ENCODE assay signal across 10 cellular contexts in the genomic region with DNA sequence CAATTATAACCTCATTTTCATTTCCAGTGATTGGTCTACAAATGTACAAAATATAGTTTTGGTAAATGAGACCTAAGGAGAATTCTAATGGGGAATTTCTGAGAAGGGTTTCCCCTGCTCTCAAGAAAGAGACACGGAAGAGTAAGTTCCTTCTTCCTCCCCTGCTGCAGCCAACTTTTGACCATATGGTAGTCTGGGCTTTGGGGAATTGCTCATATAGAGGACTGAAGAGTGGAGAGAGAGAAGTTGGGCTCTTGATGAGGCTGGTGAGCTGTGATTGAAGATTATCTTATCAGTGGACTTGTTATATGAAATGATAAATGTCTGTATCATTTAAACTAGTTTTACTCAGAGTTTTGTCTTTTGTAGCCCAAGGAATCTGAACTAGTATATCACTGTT. TPM values are rescaled to one million over a fixed set of nuclear protein-coding genes. Genes with fewer than 3 reads are reported as not detected.
A peak's percentile ranks its signal among the peaks of the same experiment; 100 is the strongest.
DNase-seq lines count a peak whose midpoint lies in the region; ATAC-seq and TF ChIP-seq lines count a peak whose summit lies in the region.
"Had no signal": no experiment of that assay in that cellular context is flagged by ENCODE, and none has a peak within 500 bp of the region (broad histone marks: within the 10 kb centered on the region; RNA-seq: fewer than 3 reads in every experiment).

No MANE protein-coding gene starts in this region.

- peaks cover 29% of the 10 kb centered on the region for H3K36me3 Mint-ChIP-seq in activated naive CD8-positive, alpha-beta T cell treated with anti-CD3 and anti-CD28 coated beads, Interleukin-2, amount 10 ng/mL, durations not matched to agents 7 days and 5 days
- H3K36me3 Mint-ChIP-seq in H9 (ENCODE audit: insufficient read depth in 1 of 3, low read depth in 3 of 3): no peaks in the 10 kb centered on the region

- intact Hi-C loops in PC-9 (cut with micrococcal nuclease; ENCODE audit: unreplicated experiment): loop anchor here (10.0 kb wide), 2 partner anchors 213 to 267 kb away; partner anchors contain the start of genes CAST and LIX1
- intact Hi-C loops in sciatic nerve (cut with DNase I): no loop called here

- H3K14ac ChIP-seq in H9 (ENCODE audit: insufficient read depth, low read length): no peak overlapping the region

- no peak overlapping the region for H4K8ac ChIP-seq in H9 (replicated peaks; ENCODE audit: insufficient read length, low read depth, low read length)

- no peaks in the 10 kb centered on the region for H3K9me3 Mint-ChIP-seq in activated naive CD8-positive, alpha-beta T cell treated with anti-CD3 and anti-CD28 coated beads, Interleukin-2, amount 10 ng/mL, durations not matched to agents 7 days and 5 days
- no peaks in the 10 kb centered on the region; a peak in 2 of 5 replicates for H3K9me3 Mint-ChIP-seq in H9

- H3K23me2 ChIP-seq in H9 (ENCODE audit: insufficient read length, low read depth, low read length, poor library complexity, severe bottlenecking): peaks cover 10% of the 10 kb centered on the region

- H3K27ac Mint-ChIP-seq in activated naive CD8-positive, alpha-beta T cell treated with anti-CD3 and anti-CD28 coated beads, Interleukin-2, amount 10 ng/mL, durations not matched to agents 7 days and 5 days: peak overlapping the region; percentile 72
- H3K27ac Mint-ChIP-seq in H9: no peak overlapping the region; a peak in 1 of 7 replicates

- no peak overlapping the region for H3K23ac ChIP-seq in H9 (ENCODE audit: insufficient read length, low read depth, low read length)

- peak overlapping the region; percentile 95 for H3K4me3 Mint-ChIP-seq in activated naive CD8-positive, alpha-beta T cell treated with anti-CD3 and anti-CD28 coated beads, Interleukin-2, amount 10 ng/mL, durations not matched to agents 7 days and 5 days
- H3K4me3 Mint-ChIP-seq in H9: no peak overlapping the region

- no peak overlapping the region for H3K9ac ChIP-seq in H9 (ENCODE audit: extremely low read depth, insufficient read length, low read length)

- H3K27me3 Mint-ChIP-seq in activated naive CD8-positive, alpha-beta T cell treated with anti-CD3 and anti-CD28 coated beads, Interleukin-2, amount 10 ng/mL, durations not matched to agents 7 days and 5 days: no peaks in the 10 kb centered on the region
- peaks cover 1% of the 10 kb centered on the region for H3K27me3 Mint-ChIP-seq in H9 (ENCODE audit: low read depth)

- H3K4me2 ChIP-seq in PC-9 (no peak overlapping the region), H9 (ENCODE audit: insufficient read depth, insufficient read length, low read length) (no peak overlapping the region)

- no peak overlapping the region for H3K56ac ChIP-seq in H9 (ENCODE audit: insufficient read length, low read depth, low read length)

- CTCF ChIA-PET in PC-9 (lab: Charles Lee): no interaction called here

- no CpG with 5 or more reads among the region's 1 CpG for WGBS in H9 (ENCODE audit: extremely low coverage, insufficient read length, low lambda C conversion rate)

- no peak overlapping the region for H3K18ac ChIP-seq in H9 (ENCODE audit: insufficient read length, low read depth, low read length)

- peaks cover under 1% of the 10 kb centered on the region for H3K79me2 ChIP-seq in PC-9 (ENCODE audit: low read depth)
- H3K79me2 ChIP-seq in H9 (ENCODE audit: insufficient read depth, low read length): no peaks in the 10 kb centered on the region

- no peak overlapping the region for H2BK15ac ChIP-seq in H9 (ENCODE audit: low read depth, low read length)

- no peak overlapping the region for H2BK12ac ChIP-seq in H9 (ENCODE audit: insufficient read length, low read depth, low read length)

- H3K36me3 ChIP-seq in PC-9 (ENCODE audit: low read depth): no peaks in the 10 kb centered on the region
- H3K36me3 ChIP-seq: lower lobe of right lung had no signal

- H2AFZ ChIP-seq in PC-9 (no peak overlapping the region), H9 (ENCODE audit: low read length) (no peak overlapping the region)

- no peak for ATAC-seq in activated naive CD8-positive, alpha-beta T cell treated with anti-CD3 and anti-CD28 coated beads, Interleukin-2, amount 10 ng/mL, durations not matched to agents 7 days and 5 days (ENCODE audit: low read depth)
- no peak for ATAC-seq in sciatic nerve
- ATAC-seq: lower lobe of right lung had no signal

- H3K4me3 ChIP-seq in NB4 (ENCODE audit: low read depth, low read length) (no peak overlapping the region), PC-9 (no peak overlapping the region)
- H3K4me3 ChIP-seq: lower lobe of right lung had no signal

- no peak overlapping the region for H3T11ph ChIP-seq in H9 (ENCODE audit: low read length)

- no peak overlapping the region for H2BK120ac ChIP-seq in H9 (ENCODE audit: low read depth, low read length, poor library complexity, severe bottlenecking)

- POLR2A ChIA-PET in activated naive CD8-positive, alpha-beta T cell treated with anti-CD3 and anti-CD28 coated beads, Interleukin-2, amount 10 ng/mL, durations not matched to agents 7 days and 5 days (lab: Charles Lee): interaction anchor here (0.8 to 1.8 kb wide), 2 partner anchors 25 to 55 kb away, joined by 4 to 5 read pairs; partner anchors contain the start of gene ERAP2
- POLR2A ChIA-PET in PC-9 (lab: Charles Lee; ENCODE audit: unreplicated experiment): interaction anchor here (0.6 kb wide), 1 partner anchor 223 kb away, joined by 5 read pairs; no protein-coding TSS in a partner anchor

- no TSS peak for BruUV-seq in PC-9 (replicated peaks; lab: Mats Ljungman, UMichigan)

- H3F3A ChIP-seq in PC-9 (ENCODE audit: insufficient read depth, low read depth): peaks cover 20% of the 10 kb centered on the region; the same call in 1 of the 2 replicates

- H4K20me1 ChIP-seq in PC-9 (ENCODE audit: insufficient read depth) (no peaks in the 10 kb centered on the region), H9 (ENCODE audit: control insufficient read depth, insufficient read depth, insufficient read length) (no peaks in the 10 kb centered on the region)

- H3K9me2 ChIP-seq in PC-9 (ENCODE audit: insufficient read depth): no peaks in the 10 kb centered on the region

- no peak for TF ChIP-seq POLR2A in NB4 (IDR thresholded peaks at IDR 0.05; ENCODE audit: extremely low read depth, insufficient read length)

- H2BK5ac ChIP-seq in H9 (ENCODE audit: insufficient read length, low read length): no peak overlapping the region

- H3K27me3 ChIP-seq in PC-9 (ENCODE audit: insufficient read depth, low read depth) (no peaks in the 10 kb centered on the region), H9 (ENCODE audit: insufficient read depth, low read length) (no peaks in the 10 kb centered on the region; the same call in 1 of the 2 replicates)

- TF ChIP-seq CTCF in NB4 (IDR thresholded peaks at IDR 0.05; ENCODE audit: low read depth, low read length): no peak
- no peak for TF ChIP-seq CTCF in PC-9 (conservative IDR thresholded peaks at IDR 0.05)
- TF ChIP-seq CTCF in H9 (conservative IDR thresholded peaks at IDR 0.05): no peak

- DNase-seq in AML-193 (lab: John Stamatoyannopoulos, UW): peak; percentile 46 to 50
- peak; percentile 13 for DNase-seq in DMS 273 treated with DMSO at 0.1 percent for 48 hours (lab: John Stamatoyannopoulos, UW)
- DNase-seq in NB4 (ENCODE audit: low read depth): peak; percentile 76
- no peak for DNase-seq in activated naive CD8-positive, alpha-beta T cell treated with anti-CD3 and anti-CD28 coated beads, Interleukin-2, amount 10 ng/mL, durations not matched to agents 7 days and 5 days
- DNase-seq in PC-9: no peak
- DNase-seq in GM03348 (ENCODE audit: low spot score): no peak
- no peak for DNase-seq in H9
- DNase-seq in sciatic nerve (ENCODE audit: low spot score): no peak
- DNase-seq: lower lobe of right lung, NCI-H2081 treated with DMSO at 0.1 percent for 48 hours had no signal

- no peak overlapping the region for H3K4ac ChIP-seq in H9 (ENCODE audit: low read depth, low read length)

- peaks cover 30% of the 10 kb centered on the region for H3K4me1 Mint-ChIP-seq in activated naive CD8-positive, alpha-beta T cell treated with anti-CD3 and anti-CD28 coated beads, Interleukin-2, amount 10 ng/mL, durations not matched to agents 7 days and 5 days
- peaks cover 13 to 14% of the 10 kb centered on the region in 2 experiments for H3K4me1 Mint-ChIP-seq in H9

- H3K9me3 ChIP-seq in PC-9 (ENCODE audit: insufficient read depth, low read depth): no peaks in the 10 kb centered on the region
- no peaks in the 10 kb centered on the region for H3K9me3 ChIP-seq in H9 (ENCODE audit: control insufficient read depth, low read depth, low read length)
- H3K9me3 ChIP-seq: lower lobe of right lung had no signal

- no peak overlapping the region for H4K91ac ChIP-seq in H9 (ENCODE audit: insufficient read length, low read depth, low read length)

- H2AK5ac ChIP-seq in H9 (ENCODE audit: insufficient read length, low read length): no peak overlapping the region

- no peaks in the 10 kb centered on the region for H3K79me1 ChIP-seq in H9 (ENCODE audit: insufficient read depth, low read depth, low read length, poor library complexity, severe bottlenecking)

- H3K4me1 ChIP-seq in PC-9 (replicated peaks; ENCODE audit: insufficient read depth) (peaks cover 18% of the 10 kb centered on the region), H9 (ENCODE audit: insufficient read depth, low read length) (peaks cover 2% of the 10 kb centered on the region; the same call in 1 of the 2 replicates)

- H4K5ac ChIP-seq in H9 (ENCODE audit: insufficient read length, low read depth, low read length): no peak overlapping the region

- no peak overlapping the region for H3K27ac ChIP-seq in PC-9
- no peak overlapping the region for H3K27ac ChIP-seq in H9 (ENCODE audit: insufficient read length, low read depth, low read length)
- H3K27ac ChIP-seq: lower lobe of right lung had no signal

- H2BK20ac ChIP-seq in H9 (ENCODE audit: low read depth, low read length, poor library complexity, severe bottlenecking): no peak overlapping the region

RNA-seq across cellular contexts. Expression of gene LNPEP, which starts 4.3 kb away (rescaled TPM):
- 100 to 1,000 TPM; 100 to 106 TPM for total RNA-seq in activated naive CD8-positive, alpha-beta T cell treated with anti-CD3 and anti-CD28 coated beads, Interleukin-2, amount 10 ng/mL, durations not matched to agents 7 days and 5 days
- total RNA-seq in PC-9 (2021) (15.6 and 18.8 TPM in 2 replicates), H9 (2021) (3.6 and 4.1 TPM in 2 replicates), sciatic nerve (43.1 TPM)

RNA-seq across cellular contexts. Expression of gene ERAP2, which starts 55.3 kb away (rescaled TPM):
- total RNA-seq in activated naive CD8-positive, alpha-beta T cell treated with anti-CD3 and anti-CD28 coated beads, Interleukin-2, amount 10 ng/mL, durations not matched to agents 7 days and 5 days: 100 to 1,000 TPM; 107 to 110 TPM
- total RNA-seq in PC-9 (2021) (48.2 and 51.9 TPM in 2 replicates), H9 (2021) (0.09 TPM in 1 of 2 replicates, not detected in the other), sciatic nerve (14.8 TPM)

Comparison
In these comparisons a context has a peak if more than half of its experiments do, and no peak if none do; other contexts are left out.
1. DNase-seq: peak in AML-193 (2 of 2), DMS 273 treated with DMSO at 0.1 percent for 48 hours (single experiment) and NB4 (single experiment); none in activated naive CD8-positive, alpha-beta T cell treated with anti-CD3 and anti-CD28 coated beads, Interleukin-2, amount 10 ng/mL, durations not matched to agents 7 days and 5 days (single experiment), PC-9 (0 of 2), GM03348 (single experiment), H9 (single experiment) and sciatic nerve (single experiment).
2. RNA of gene ERAP2, which starts 55.3 kb away (total RNA-seq): 107 to 110 TPM in activated naive CD8-positive, alpha-beta T cell treated with anti-CD3 and anti-CD28 coated beads, Interleukin-2, amount 10 ng/mL, durations not matched to agents 7 days and 5 days, 48.2 to 51.9 TPM in PC-9 and 14.8 TPM in sciatic nerve (single experiment); 0.09 TPM in H9; every median in the first group is over 10 times any median in the second.